Comparison of ENCODE assay signal across 1 cellular context in genomic region chr7:69684955-69685631, GRCh38.
A peak's percentile ranks its signal among the peaks of the same experiment; 100 is the strongest.
TF ChIP-seq lines count a peak whose summit lies in the region.

No MANE protein-coding gene starts in this region.

TF ChIP-seq in GM12878, 131 proteins besides CTCF, POLR2A, EP300 and RAD21 (continued from another document and continues in another):
- TF ChIP-seq HDGF (IDR thresholded peaks at IDR 0.05) (no peak), ELK1 (IDR thresholded peaks at IDR 0.05; ENCODE audit: low read depth, low read length) (no peak), CREB1 (IDR thresholded peaks at IDR 0.05; ENCODE audit: low read depth) (no peak), SMC3 (IDR thresholded peaks at IDR 0.05; ENCODE audit: borderline replicate concordance, low read length) (no peak; the same call in 1 of the 2 replicates), ASH2L (IDR thresholded peaks at IDR 0.05; ENCODE audit: borderline replicate concordance, low read depth) (no peak), ZNF274 (IDR thresholded peaks at IDR 0.05; ENCODE audit: insufficient read depth, insufficient read length) (no peak), NFIC (IDR thresholded peaks at IDR 0.05; ENCODE audit: low read depth, low read length) (0 out of 2 replicates have a peak, but pooled peaks have one; percentile 51), NRF1 (conservative IDR thresholded peaks at IDR 0.05; ENCODE audit: low read depth, low read length) (no peak), E4F1 (IDR thresholded peaks at IDR 0.05; ENCODE audit: borderline replicate concordance, partially characterized antibody) (no peak), CBFB (IDR thresholded peaks at IDR 0.05; ENCODE audit: low read depth) (no peak), LARP7 (IDR thresholded peaks at IDR 0.05) (no peak), MYC (IDR thresholded peaks at IDR 0.05; ENCODE audit: insufficient read depth, insufficient read length, insufficient replicate concordance, low read length, severe bottlenecking) (no peak), YY1 (IDR thresholded peaks at IDR 0.05; ENCODE audit: low read depth, low read length) (no peak), SIN3A (IDR thresholded peaks at IDR 0.05; ENCODE audit: low read depth, low read length) (no peak), SREBF2 (IDR thresholded peaks at IDR 0.05; ENCODE audit: low read length) (no peak), BCL3 (IDR thresholded peaks at IDR 0.05; ENCODE audit: borderline replicate concordance, insufficient read depth, low read depth, low read length, poor library complexity, severe bottlenecking) (no peak), BCL11A (IDR thresholded peaks at IDR 0.05; ENCODE audit: low read depth, low read length) (peak; percentile 50; the same call in 1 of the 2 replicates), ZSCAN29 (IDR thresholded peaks at IDR 0.05) (no peak), CHD1 (IDR thresholded peaks at IDR 0.05; ENCODE audit: low read depth, low read length) (no peak), CBX3 (IDR thresholded peaks at IDR 0.05; ENCODE audit: borderline replicate concordance, low read depth) (no peak), SMARCA5 (IDR thresholded peaks at IDR 0.05) (no peak), JUNB (IDR thresholded peaks at IDR 0.05) (no peak), SPI1 (IDR thresholded peaks at IDR 0.05; ENCODE audit: borderline replicate concordance, insufficient read depth, low read depth, low read length) (peak; percentile 87), ZBTB40 (IDR thresholded peaks at IDR 0.05; ENCODE audit: borderline replicate concordance) (no peak), TARDBP (IDR thresholded peaks at IDR 0.05; ENCODE audit: borderline replicate concordance) (no peak), SUZ12 (IDR thresholded peaks at IDR 0.05; ENCODE audit: unreplicated experiment) (no peak), CHD2 (IDR thresholded peaks at IDR 0.05; ENCODE audit: borderline replicate concordance, low read depth, low read length) (no peak), GATAD2B (conservative IDR thresholded peaks at IDR 0.05; ENCODE audit: low read depth) (no peak), MEF2A (IDR thresholded peaks at IDR 0.05; ENCODE audit: insufficient read depth, low read depth, low read length) (no peak), RELA (IDR thresholded peaks at IDR 0.05; ENCODE audit: borderline replicate concordance, partially characterized antibody) (no peak), ZNF622 (IDR thresholded peaks at IDR 0.05) (no peak), KAT2A (conservative IDR thresholded peaks at IDR 0.05; ENCODE audit: control insufficient read depth, low read depth, low read length) (no peak), SUPT20H (IDR thresholded peaks at IDR 0.05; ENCODE audit: borderline replicate concordance, control insufficient read depth, low read depth, low read length) (no peak), RCOR1 (conservative IDR thresholded peaks at IDR 0.05; ENCODE audit: low read depth, low read length) (no peak), TBL1XR1 (IDR thresholded peaks at IDR 0.05; ENCODE audit: low read depth, low read length) (0 out of 2 replicates have a peak, but pooled peaks have one; percentile 40), SREBF1 (IDR thresholded peaks at IDR 0.05; ENCODE audit: low read length) (no peak), SP1 (IDR thresholded peaks at IDR 0.05; ENCODE audit: low read depth, low read length) (no peak), RFX5 (IDR thresholded peaks at IDR 0.05; ENCODE audit: low read depth, low read length) (no peak), ETV6 (conservative IDR thresholded peaks at IDR 0.05 in 1 of 2, IDR thresholded peaks at IDR 0.05 in 1 of 2; ENCODE audit: borderline replicate concordance in 1 of 2, low read depth in 1 of 2) (no peak), GABPA (IDR thresholded peaks at IDR 0.05; ENCODE audit: low read depth) (no peak), PML (IDR thresholded peaks at IDR 0.05; ENCODE audit: low read length) (no peak)
- TF ChIP-seq, protein P1, sequence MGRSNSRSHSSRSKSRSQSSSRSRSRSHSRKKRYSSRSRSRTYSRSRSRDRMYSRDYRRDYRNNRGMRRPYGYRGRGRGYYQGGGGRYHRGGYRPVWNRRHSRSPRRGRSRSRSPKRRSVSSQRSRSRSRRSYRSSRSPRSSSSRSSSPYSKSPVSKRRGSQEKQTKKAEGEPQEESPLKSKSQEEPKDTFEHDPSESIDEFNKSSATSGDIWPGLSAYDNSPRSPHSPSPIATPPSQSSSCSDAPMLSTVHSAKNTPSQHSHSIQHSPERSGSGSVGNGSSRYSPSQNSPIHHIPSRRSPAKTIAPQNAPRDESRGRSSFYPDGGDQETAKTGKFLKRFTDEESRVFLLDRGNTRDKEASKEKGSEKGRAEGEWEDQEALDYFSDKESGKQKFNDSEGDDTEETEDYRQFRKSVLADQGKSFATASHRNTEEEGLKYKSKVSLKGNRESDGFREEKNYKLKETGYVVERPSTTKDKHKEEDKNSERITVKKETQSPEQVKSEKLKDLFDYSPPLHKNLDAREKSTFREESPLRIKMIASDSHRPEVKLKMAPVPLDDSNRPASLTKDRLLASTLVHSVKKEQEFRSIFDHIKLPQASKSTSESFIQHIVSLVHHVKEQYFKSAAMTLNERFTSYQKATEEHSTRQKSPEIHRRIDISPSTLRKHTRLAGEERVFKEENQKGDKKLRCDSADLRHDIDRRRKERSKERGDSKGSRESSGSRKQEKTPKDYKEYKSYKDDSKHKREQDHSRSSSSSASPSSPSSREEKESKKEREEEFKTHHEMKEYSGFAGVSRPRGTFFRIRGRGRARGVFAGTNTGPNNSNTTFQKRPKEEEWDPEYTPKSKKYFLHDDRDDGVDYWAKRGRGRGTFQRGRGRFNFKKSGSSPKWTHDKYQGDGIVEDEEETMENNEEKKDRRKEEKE (IDR thresholded peaks at IDR 0.05): no peak
- TF ChIP-seq, protein P2, sequence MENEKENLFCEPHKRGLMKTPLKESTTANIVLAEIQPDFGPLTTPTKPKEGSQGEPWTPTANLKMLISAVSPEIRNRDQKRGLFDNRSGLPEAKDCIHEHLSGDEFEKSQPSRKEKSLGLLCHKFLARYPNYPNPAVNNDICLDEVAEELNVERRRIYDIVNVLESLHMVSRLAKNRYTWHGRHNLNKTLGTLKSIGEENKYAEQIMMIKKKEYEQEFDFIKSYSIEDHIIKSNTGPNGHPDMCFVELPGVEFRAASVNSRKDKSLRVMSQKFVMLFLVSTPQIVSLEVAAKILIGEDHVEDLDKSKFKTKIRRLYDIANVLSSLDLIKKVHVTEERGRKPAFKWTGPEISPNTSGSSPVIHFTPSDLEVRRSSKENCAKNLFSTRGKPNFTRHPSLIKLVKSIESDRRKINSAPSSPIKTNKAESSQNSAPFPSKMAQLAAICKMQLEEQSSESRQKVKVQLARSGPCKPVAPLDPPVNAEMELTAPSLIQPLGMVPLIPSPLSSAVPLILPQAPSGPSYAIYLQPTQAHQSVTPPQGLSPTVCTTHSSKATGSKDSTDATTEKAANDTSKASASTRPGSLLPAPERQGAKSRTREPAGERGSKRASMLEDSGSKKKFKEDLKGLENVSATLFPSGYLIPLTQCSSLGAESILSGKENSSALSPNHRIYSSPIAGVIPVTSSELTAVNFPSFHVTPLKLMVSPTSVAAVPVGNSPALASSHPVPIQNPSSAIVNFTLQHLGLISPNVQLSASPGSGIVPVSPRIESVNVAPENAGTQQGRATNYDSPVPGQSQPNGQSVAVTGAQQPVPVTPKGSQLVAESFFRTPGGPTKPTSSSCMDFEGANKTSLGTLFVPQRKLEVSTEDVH (IDR thresholded peaks at IDR 0.05; ENCODE audit: low read depth, partially characterized antibody): no peak
- TF ChIP-seq, protein P3, sequence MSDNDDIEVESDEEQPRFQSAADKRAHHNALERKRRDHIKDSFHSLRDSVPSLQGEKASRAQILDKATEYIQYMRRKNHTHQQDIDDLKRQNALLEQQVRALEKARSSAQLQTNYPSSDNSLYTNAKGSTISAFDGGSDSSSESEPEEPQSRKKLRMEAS (IDR thresholded peaks at IDR 0.05; ENCODE audit: low read depth, low read length): no peak
- TF ChIP-seq, protein P4, sequence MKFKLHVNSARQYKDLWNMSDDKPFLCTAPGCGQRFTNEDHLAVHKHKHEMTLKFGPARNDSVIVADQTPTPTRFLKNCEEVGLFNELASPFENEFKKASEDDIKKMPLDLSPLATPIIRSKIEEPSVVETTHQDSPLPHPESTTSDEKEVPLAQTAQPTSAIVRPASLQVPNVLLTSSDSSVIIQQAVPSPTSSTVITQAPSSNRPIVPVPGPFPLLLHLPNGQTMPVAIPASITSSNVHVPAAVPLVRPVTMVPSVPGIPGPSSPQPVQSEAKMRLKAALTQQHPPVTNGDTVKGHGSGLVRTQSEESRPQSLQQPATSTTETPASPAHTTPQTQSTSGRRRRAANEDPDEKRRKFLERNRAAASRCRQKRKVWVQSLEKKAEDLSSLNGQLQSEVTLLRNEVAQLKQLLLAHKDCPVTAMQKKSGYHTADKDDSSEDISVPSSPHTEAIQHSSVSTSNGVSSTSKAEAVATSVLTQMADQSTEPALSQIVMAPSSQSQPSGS (IDR thresholded peaks at IDR 0.05; ENCODE audit: low read length): 0 out of 2 replicates have a peak, but pooled peaks have one; percentile 24
- TF ChIP-seq, protein P5, sequence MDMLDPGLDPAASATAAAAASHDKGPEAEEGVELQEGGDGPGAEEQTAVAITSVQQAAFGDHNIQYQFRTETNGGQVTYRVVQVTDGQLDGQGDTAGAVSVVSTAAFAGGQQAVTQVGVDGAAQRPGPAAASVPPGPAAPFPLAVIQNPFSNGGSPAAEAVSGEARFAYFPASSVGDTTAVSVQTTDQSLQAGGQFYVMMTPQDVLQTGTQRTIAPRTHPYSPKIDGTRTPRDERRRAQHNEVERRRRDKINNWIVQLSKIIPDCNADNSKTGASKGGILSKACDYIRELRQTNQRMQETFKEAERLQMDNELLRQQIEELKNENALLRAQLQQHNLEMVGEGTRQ (IDR thresholded peaks at IDR 0.05; ENCODE audit: borderline replicate concordance, low read depth, low read length): no peak
